ENCODE assay signal across 18 cellular contexts in genomic region chr20:37375227-37375626, GRCh38. TPM values are rescaled to one million over a fixed set of nuclear protein-coding genes. Genes with fewer than 3 reads are reported as not detected.
DNase-seq lines count a peak whose midpoint lies in the region; ATAC-seq and TF ChIP-seq lines count a peak whose summit lies in the region.
"Had no signal": no experiment of that assay in that cellular context is flagged by ENCODE, and none has a peak within 500 bp of the region (broad histone marks: within the 10 kb centered on the region; RNA-seq: fewer than 3 reads in every experiment).

No MANE protein-coding gene starts in this region.

- H3K36me3 ChIP-seq in ascending aorta: peaks cover 0 to 21% of the 10 kb centered on the region in 2 donors
- H3K36me3 ChIP-seq: ovary, transverse colon had no signal

- no peak overlapping the region for H3K4me3 Mint-ChIP-seq in chondrocyte (ENCODE audit: unreplicated experiment)
- H3K4me3 Mint-ChIP-seq: CD4-positive, alpha-beta memory T cell had no signal

- ATAC-seq in GM19438 (IDR thresholded peaks at IDR 0.05; ENCODE audit: low read depth, unreplicated experiment) (peak; percentile 72), HG02798 (IDR thresholded peaks at IDR 0.05; ENCODE audit: poor library complexity, unreplicated experiment) (peak; percentile 62)
- ATAC-seq: HCT116, left ventricle myocardium superior had no signal

- H3K4me1 ChIP-seq in ascending aorta: peaks cover 0 to 2% of the 10 kb centered on the region in 2 donors

- H3K27ac Mint-ChIP-seq in chondrocyte (ENCODE audit: unreplicated experiment): no peak overlapping the region
- H3K27ac Mint-ChIP-seq: CD4-positive, alpha-beta memory T cell had no signal

- H3K36me3 Mint-ChIP-seq in chondrocyte (ENCODE audit: low read depth): peaks cover 2% of the 10 kb centered on the region
- H3K36me3 Mint-ChIP-seq: CD4-positive, alpha-beta memory T cell had no signal

- no peak overlapping the region for H3K4me3 ChIP-seq in GM12864 (ENCODE audit: low read depth, low read length)
- H3K4me3 ChIP-seq in ascending aorta: no peak overlapping the region
- H3K4me3 ChIP-seq: ovary, transverse colon had no signal

- intact Hi-C loops in ascending aorta (cut with DNase I): no loop called here

- H3K27me3 Mint-ChIP-seq in chondrocyte (ENCODE audit: low read depth): no peaks in the 10 kb centered on the region
- H3K27me3 Mint-ChIP-seq: CD4-positive, alpha-beta memory T cell had no signal

- TF ChIP-seq CTCF in GM12864 (IDR thresholded peaks at IDR 0.05; ENCODE audit: low read depth, low read length, missing control alignments) (no peak), chondrocyte (IDR thresholded peaks at IDR 0.05) (no peak), ascending aorta (IDR thresholded peaks at IDR 0.05) (no peak)

- H3K9me3 Mint-ChIP-seq in chondrocyte (ENCODE audit: low read depth): no peaks in the 10 kb centered on the region
- H3K9me3 Mint-ChIP-seq: CD4-positive, alpha-beta memory T cell had no signal

- peaks cover 11% of the 10 kb centered on the region for H3K4me1 Mint-ChIP-seq in chondrocyte (ENCODE audit: low read depth)

- no peak overlapping the region for H3K27ac ChIP-seq in ascending aorta
- H3K27ac ChIP-seq: ovary, transverse colon had no signal

- H3K27me3 ChIP-seq in ascending aorta: no peaks in the 10 kb centered on the region
- H3K27me3 ChIP-seq: ovary, transverse colon had no signal

- DNase-seq in GM12864 (ENCODE audit: low read depth) (peak; percentile 89), chondrocyte (ENCODE audit: low spot score) (peak; percentile 9), DMS53 treated with DMSO at 0.1 percent for 48 hours (lab: John Stamatoyannopoulos, UW; ENCODE audit: unreplicated experiment) (no peak), NOMO-1 (lab: John Stamatoyannopoulos, UW; ENCODE audit: unreplicated experiment in 2 of 2) (no peak), putamen (ENCODE audit: low spot score) (no peak), ascending aorta (ENCODE audit: low spot score in 2 of 2) (no peak)
- DNase-seq: activated CD8-positive, alpha-beta memory T cell treated with anti-CD3 and anti-CD28 coated beads for 24 hours; amygdala; CD4-positive, alpha-beta memory T cell; foreskin fibroblast; left ventricle myocardium superior; NCI-H1436; NCI-H510A treated with DMSO at 0.1 percent for 48 hours; ovary; transverse colon had no signal

- H3K9me3 ChIP-seq in ascending aorta: no peaks in the 10 kb centered on the region
- H3K9me3 ChIP-seq: ovary, transverse colon had no signal

RNA-seq across cellular contexts. Expression of gene SRC, which starts 29.3 kb away (rescaled TPM):
- total RNA-seq in chondrocyte: 16.0 to 25.7 TPM (median 25.1 TPM) in 3 replicates
- 67.4 TPM for total RNA-seq in ascending aorta

Comparison
In these comparisons a context has a peak if more than half of its experiments do, and no peak if none do; other contexts are left out.
1. DNase-seq: peak in GM12864 (single experiment) and chondrocyte (single experiment); none in DMS53 treated with DMSO at 0.1 percent for 48 hours (single experiment), NOMO-1 (0 of 2), putamen (single experiment) and ascending aorta (0 of 2).